Comparison of ENCODE assay signal across 17 cellular contexts in genomic region chr5:112907166-112907611, GRCh38. TPM values are rescaled to one million over a fixed set of nuclear protein-coding genes. Genes with fewer than 3 reads are reported as not detected.
DNase-seq lines count a peak whose midpoint lies in the region; ATAC-seq and TF ChIP-seq lines count a peak whose summit lies in the region.
"Had no signal": no experiment of that assay in that cellular context is flagged by ENCODE, and none has a peak within 500 bp of the region (broad histone marks: within the 10 kb centered on the region; RNA-seq: fewer than 3 reads in every experiment).

No MANE protein-coding gene starts in this region.

- TF ChIP-seq POLR2A in erythroblast (IDR thresholded peaks at IDR 0.05; ENCODE audit: low read length): no peak

- H3K4me3 ChIP-seq in heart right ventricle (no peak overlapping the region), skeletal muscle tissue (ENCODE audit: low read length in 3 of 3) (peak overlapping the region in 1 of 3 donors; percentile 34)
- H3K4me3 ChIP-seq: GM23338, right lobe of liver had no signal

- peak; percentile 16 to 77 (median 68) for ATAC-seq in heart right ventricle
- ATAC-seq: GM23338 had no signal

- H3K4me1 Mint-ChIP-seq in activated naive CD4-positive, alpha-beta T cell treated with anti-CD3 and anti-CD28 coated beads, Interleukin-2, amount 50 U/mL, for 24 hours: peaks cover 34% of the 10 kb centered on the region
- H3K4me1 Mint-ChIP-seq: GM23338 had no signal

- H3K27me3 Mint-ChIP-seq in activated naive CD4-positive, alpha-beta T cell treated with anti-CD3 and anti-CD28 coated beads, Interleukin-2, amount 50 U/mL, for 24 hours: no peaks in the 10 kb centered on the region
- H3K27me3 Mint-ChIP-seq: type B pancreatic cell had no signal

- H3K36me3 Mint-ChIP-seq in activated naive CD4-positive, alpha-beta T cell treated with anti-CD3 and anti-CD28 coated beads, Interleukin-2, amount 50 U/mL, for 24 hours: peaks cover 9% of the 10 kb centered on the region

- no peaks in the 10 kb centered on the region for H3K9me3 ChIP-seq in heart right ventricle
- no peaks in the 10 kb centered on the region for H3K9me3 ChIP-seq in skeletal muscle tissue (ENCODE audit: control insufficient read depth in 3 of 3, low read length in 3 of 3)
- H3K9me3 ChIP-seq: right lobe of liver had no signal

- H3K9me3 Mint-ChIP-seq in activated naive CD4-positive, alpha-beta T cell treated with anti-CD3 and anti-CD28 coated beads, Interleukin-2, amount 50 U/mL, for 24 hours: no peaks in the 10 kb centered on the region
- H3K9me3 Mint-ChIP-seq: GM23338, type B pancreatic cell had no signal

- H3K4me1 ChIP-seq in heart right ventricle (peaks cover 0 to 55% (median 27%) of the 10 kb centered on the region in 9 donors), skeletal muscle tissue (ENCODE audit: control insufficient read depth in 3 of 3, insufficient read depth in 3 of 3, low read length in 3 of 3) (peaks cover 5 to 15% (median 11%) of the 10 kb centered on the region in 3 donors)

- peak overlapping the region; percentile 71 for H3K27ac Mint-ChIP-seq in activated naive CD4-positive, alpha-beta T cell treated with anti-CD3 and anti-CD28 coated beads, Interleukin-2, amount 50 U/mL, for 24 hours
- H3K27ac Mint-ChIP-seq: GM23338, type B pancreatic cell had no signal

- H3K27ac ChIP-seq in heart right ventricle: peak overlapping the region in 2 of 10 donors; percentile 42
- no peak overlapping the region for H3K27ac ChIP-seq in skeletal muscle tissue (ENCODE audit: low read depth, low read length)
- H3K27ac ChIP-seq: right lobe of liver had no signal

- 57 to 67% methylated on average over 4 of the region's 4 CpGs for WGBS in heart right ventricle, 2 donors

- H3K27me3 ChIP-seq in heart right ventricle (no peaks in the 10 kb centered on the region), skeletal muscle tissue (ENCODE audit: control insufficient read depth in 3 of 3, insufficient read depth in 3 of 3, low read length in 3 of 3) (no peaks in the 10 kb centered on the region)
- H3K27me3 ChIP-seq: right lobe of liver had no signal

- DNase-seq in activated naive CD4-positive, alpha-beta T cell (lab: John Stamatoyannopoulos, UW): no peak
- peak; percentile 81 for DNase-seq in NCI-H1694 (lab: John Stamatoyannopoulos, UW)
- no peak for DNase-seq in heart right ventricle
- no peak for DNase-seq in DMS153 treated with DMSO at 0.1 percent for 48 hours (lab: John Stamatoyannopoulos, UW; ENCODE audit: unreplicated experiment)
- DNase-seq in NCI-H1092 treated with DMSO at 0.1 percent for 48 hours (lab: John Stamatoyannopoulos, UW): no peak
- no peak for DNase-seq in erythroblast (lab: John Stamatoyannopoulos, UW)
- DNase-seq: amniotic stem cell, DND-41, KBM-7, midbrain, OCI-M1, right lobe of liver, T1000 had no signal

- H3K36me3 ChIP-seq in heart right ventricle (peaks cover 0 to 80% (median 11%) of the 10 kb centered on the region in 9 donors), skeletal muscle tissue (ENCODE audit: control insufficient read depth in 3 of 3, insufficient read depth in 3 of 3, low read length in 3 of 3) (peaks cover 2 to 16% (median 9%) of the 10 kb centered on the region in 3 donors)

- TF ChIP-seq CTCF in heart right ventricle (IDR thresholded peaks at IDR 0.05): no peak

- intact Hi-C loops in heart right ventricle (cut with DNase I): no loop called here

- H3K4me3 Mint-ChIP-seq in activated naive CD4-positive, alpha-beta T cell treated with anti-CD3 and anti-CD28 coated beads, Interleukin-2, amount 50 U/mL, for 24 hours: no peak overlapping the region
- H3K4me3 Mint-ChIP-seq: GM23338, type B pancreatic cell had no signal

- H3K9ac ChIP-seq in skeletal muscle tissue (ENCODE audit: low read depth in 1 of 3, low read length in 3 of 3): peak overlapping the region in 2 of 3 donors; percentile 21 to 46

RNA-seq across cellular contexts. Expression of gene REEP5, which starts 14.8 kb away (rescaled TPM):
- 100 to 1,000 TPM; 118 to 169 (median 134) TPM for total RNA-seq in heart right ventricle
- polyA plus RNA-seq in heart right ventricle: 10 to 100 TPM; 90.2 to 96.9 TPM
- 26.1 TPM for total RNA-seq in skeletal muscle tissue

RNA-seq across cellular contexts. Expression of gene SRP19, which starts 46.1 kb away (rescaled TPM):
- total RNA-seq in heart right ventricle (10 to 100 TPM; 19.4 to 33.9 (median 26.6) TPM), skeletal muscle tissue (13.6 TPM)
- 10 to 100 TPM; 66.5 to 80.1 TPM for polyA plus RNA-seq in heart right ventricle
